Comparison of ENCODE assay signal across 28 cellular contexts in genomic region chr12:91331371-91331770, GRCh38.
DNase-seq lines count a peak whose midpoint lies in the region; ATAC-seq and TF ChIP-seq lines count a peak whose summit lies in the region.
"Had no signal": no experiment of that assay in that cellular context is flagged by ENCODE, and none has a peak within 500 bp of the region (broad histone marks: within the 10 kb centered on the region; RNA-seq: fewer than 3 reads in every experiment).

No MANE protein-coding gene starts in this region.

- no peak overlapping the region for H3K4me3 ChIP-seq in coronary artery
- H3K4me3 ChIP-seq: PC-9, smooth muscle cell had no signal

- TF ChIP-seq CTCF in glutamatergic neuron (IDR thresholded peaks at IDR 0.05; ENCODE audit: partially characterized antibody, unreplicated experiment) (no peak), coronary artery (IDR thresholded peaks at IDR 0.05) (no peak)

- H3K36me3 Mint-ChIP-seq in glutamatergic neuron (ENCODE audit: unreplicated experiment) = no peaks in the 10 kb centered on the region
- H3K36me3 Mint-ChIP-seq: activated naive CD8-positive, alpha-beta T cell treated with anti-CD3 and anti-CD28 coated beads, Interleukin-2, amount 10 ng/mL, durations not matched to agents 7 days and 5 days; memory B cell had no signal

- DNase-seq in NCI-H1417 (lab: John Stamatoyannopoulos, UW) = peak in 2 of 3 experiments; percentile 6 to 48
- no peak for DNase-seq in NCI-H1417 treated with DMSO at 0.1 percent for 48 hours (lab: John Stamatoyannopoulos, UW)
- peak; percentile 5 for DNase-seq in M059J (ENCODE audit: low read depth)
- DNase-seq in NCI-H82 treated with DMSO at 0.1 percent for 48 hours (lab: John Stamatoyannopoulos, UW; ENCODE audit: unreplicated experiment) = peak; percentile 74
- DNase-seq in glutamatergic neuron = no peak
- DNase-seq in NCI-H128 (lab: John Stamatoyannopoulos, UW; ENCODE audit: unreplicated experiment) = no peak
- DNase-seq in coronary artery (ENCODE audit: low spot score) = no peak
- DNase-seq: activated CD4-positive, alpha-beta memory T cell treated with anti-CD3 and anti-CD28 coated beads, Interleukin-2, amount 10 ng/mL, durations not matched to agents 7 days and 5 days; activated CD4-positive, CD25-positive, alpha-beta regulatory T cell treated with anti-CD3 and anti-CD28 coated beads, Interleukin-2, amount 50 U/mL, for 72 hours; activated effector memory CD4-positive, alpha-beta T cell treated with Interleukin-2 at 50 U/mL for 16 hours; activated naive CD8-positive, alpha-beta T cell treated with anti-CD3 and anti-CD28 coated beads, Interleukin-2, amount 10 ng/mL, durations not matched to agents 7 days and 5 days; DMS53; effector CD4-positive, alpha-beta T cell; GDM1; GOT3; KBM-7; NCI-H1930; NCI-H774; PC-9; SIG-M5; stimulated activated CD4-positive, alpha-beta T cell treated with anti-CD3 and anti-CD28 coated beads, Interleukin-2, amount 100 ng/mL, for 24 hours; T-helper 1 cell had no signal

- peaks cover 4% of the 10 kb centered on the region for H3K27me3 Mint-ChIP-seq in glutamatergic neuron (ENCODE audit: unreplicated experiment)

- H3K27ac Mint-ChIP-seq in glutamatergic neuron (ENCODE audit: unreplicated experiment) = peak overlapping the region; percentile 29
- H3K27ac Mint-ChIP-seq: activated CD4-positive, alpha-beta memory T cell treated with anti-CD3 and anti-CD28 coated beads, Interleukin-2, amount 10 ng/mL, durations not matched to agents 7 days and 5 days; activated naive CD8-positive, alpha-beta T cell treated with anti-CD3 and anti-CD28 coated beads, Interleukin-2, amount 10 ng/mL, durations not matched to agents 7 days and 5 days; memory B cell had no signal

- H3K4me3 Mint-ChIP-seq in glutamatergic neuron (ENCODE audit: unreplicated experiment) = peak overlapping the region; percentile 4
- H3K4me3 Mint-ChIP-seq: activated CD4-positive, alpha-beta memory T cell treated with anti-CD3 and anti-CD28 coated beads, Interleukin-2, amount 10 ng/mL, durations not matched to agents 7 days and 5 days; activated naive CD8-positive, alpha-beta T cell treated with anti-CD3 and anti-CD28 coated beads, Interleukin-2, amount 10 ng/mL, durations not matched to agents 7 days and 5 days; central memory CD8-positive, alpha-beta T cell; memory B cell had no signal

- no peak for ATAC-seq in GM19397 (IDR thresholded peaks at IDR 0.05; ENCODE audit: unreplicated experiment)

- peaks cover 4% of the 10 kb centered on the region for H3K9me3 Mint-ChIP-seq in glutamatergic neuron (ENCODE audit: unreplicated experiment)
- H3K9me3 Mint-ChIP-seq: activated CD4-positive, alpha-beta memory T cell treated with anti-CD3 and anti-CD28 coated beads, Interleukin-2, amount 10 ng/mL, durations not matched to agents 7 days and 5 days; activated naive CD8-positive, alpha-beta T cell treated with anti-CD3 and anti-CD28 coated beads, Interleukin-2, amount 10 ng/mL, durations not matched to agents 7 days and 5 days; central memory CD8-positive, alpha-beta T cell had no signal

- H3K27ac ChIP-seq in coronary artery = no peak overlapping the region
- H3K27ac ChIP-seq: 22Rv1, epithelial cell of prostate, PC-9 had no signal

- peaks cover 14% of the 10 kb centered on the region for H3K4me1 Mint-ChIP-seq in glutamatergic neuron (ENCODE audit: low read depth, unreplicated experiment)
- H3K4me1 Mint-ChIP-seq: activated CD4-positive, alpha-beta memory T cell treated with anti-CD3 and anti-CD28 coated beads, Interleukin-2, amount 10 ng/mL, durations not matched to agents 7 days and 5 days; activated naive CD8-positive, alpha-beta T cell treated with anti-CD3 and anti-CD28 coated beads, Interleukin-2, amount 10 ng/mL, durations not matched to agents 7 days and 5 days; central memory CD8-positive, alpha-beta T cell; memory B cell had no signal

Comparison
In these comparisons a context has a peak if more than half of its experiments do, and no peak if none do; other contexts are left out.
1. DNase-seq: peak in NCI-H1417 (2 of 3), M059J (single experiment) and NCI-H82 treated with DMSO at 0.1 percent for 48 hours (single experiment); none in NCI-H1417 treated with DMSO at 0.1 percent for 48 hours (single experiment), glutamatergic neuron (single experiment), NCI-H128 (single experiment) and coronary artery (single experiment).